Comparison of ENCODE assay signal across 20 cellular contexts in the genomic region with DNA sequence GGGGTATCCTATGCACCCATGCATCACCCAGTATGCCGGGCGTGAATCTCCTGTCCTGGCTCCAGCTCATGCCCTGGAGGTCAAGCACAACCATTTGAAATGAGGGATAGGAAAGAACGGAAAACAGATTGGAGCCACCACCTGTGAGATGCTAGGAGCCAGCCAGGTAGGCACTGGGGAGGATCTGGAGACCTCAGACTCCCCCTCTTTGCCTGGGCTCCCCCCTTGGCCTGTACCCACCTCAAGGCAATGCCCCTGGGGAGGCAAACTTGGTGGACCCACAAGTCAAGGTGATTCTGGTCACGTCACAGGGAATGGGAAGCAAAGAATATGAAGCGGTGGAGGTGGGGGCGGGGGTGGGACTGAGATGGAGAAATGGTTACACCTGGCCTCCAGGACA.
DNase-seq lines count a peak whose midpoint lies in the region; ATAC-seq and TF ChIP-seq lines count a peak whose summit lies in the region.
"Had no signal": no experiment of that assay in that cellular context is flagged by ENCODE, and none has a peak within 500 bp of the region (broad histone marks: within the 10 kb centered on the region; RNA-seq: fewer than 3 reads in every experiment).

No MANE protein-coding gene starts in this region.

- H2AFZ ChIP-seq in Karpas-422 (ENCODE audit: low read length) = no peak overlapping the region
- H2AFZ ChIP-seq: GM23338 had no signal

- TF ChIP-seq POLR2A in ovary (IDR thresholded peaks at IDR 0.05) = no peak

- no peak for ATAC-seq in stimulated activated naive B cell treated with anti-CD40 and anti-IgM and Interleukin-4, amounts not matched to agents 10 μg/mL and 1 μg/mL and 100 μg/mL, for 72 hours (replicated peaks)
- ATAC-seq: GM23338, K562 had no signal

- CTCF ChIA-PET in activated CD4-positive, alpha-beta T cell treated with anti-CD3 and anti-CD28 coated beads, Interleukin-2, amount 10 ng/mL, durations not matched to agents 7 days and 5 days (lab: Charles Lee) = interaction anchor here (0.9 to 1.4 kb wide), 3 partner anchors 14 to 69 kb away, joined by 3 read pairs; no protein-coding TSS in a partner anchor

- POLR2A ChIA-PET in activated CD4-positive, alpha-beta T cell treated with anti-CD3 and anti-CD28 coated beads, Interleukin-2, amount 10 ng/mL, durations not matched to agents 7 days and 5 days (lab: Charles Lee) = no interaction called here

- H3K4me3 ChIP-seq in Karpas-422 (ENCODE audit: low read length) (no peak overlapping the region), ovary (no peak overlapping the region)
- H3K4me3 ChIP-seq: BLaER1, GM23338, K562 had no signal

- intact Hi-C loops in ovary (cut with DNase I) = no loop called here

- no peak for DNase-seq in Karpas-422
- peak; percentile 28 for DNase-seq in ecto neural progenitor cell (ENCODE audit: low spot score)
- peak; percentile 57 for DNase-seq in mesenteric fat pad (ENCODE audit: low spot score)
- no peak for DNase-seq in stimulated activated naive B cell treated with anti-CD40 and anti-IgM and Interleukin-4, amounts not matched to agents 10 μg/mL and 1 μg/mL and 100 μg/mL, for 72 hours
- DNase-seq in ovary = no peak
- DNase-seq in NCI-H510A treated with DMSO at 0.1 percent for 48 hours (lab: John Stamatoyannopoulos, UW) = no peak
- DNase-seq in GM19240 (ENCODE audit: insufficient read length, low spot score) = no peak
- DNase-seq in activated CD4-positive, alpha-beta T cell treated with anti-CD3 and anti-CD28 coated beads, Interleukin-2, amount 10 ng/mL, durations not matched to agents 7 days and 5 days = no peak
- DNase-seq: ACHN; CD4-positive, alpha-beta memory T cell; DMS 273 treated with DMSO at 0.1 percent for 48 hours; DMS53; DND-41; EL; HCEC 1CT had no signal

- no peak for TF ChIP-seq EP300 in ovary (IDR thresholded peaks at IDR 0.05)

- H3K27ac ChIP-seq in Karpas-422 (ENCODE audit: low read length) = peak overlapping the region; percentile 44
- no peak overlapping the region for H3K27ac ChIP-seq in ovary
- H3K27ac ChIP-seq: BLaER1, HL-60 had no signal

- no peaks in the 10 kb centered on the region for H3K27me3 Mint-ChIP-seq in stimulated activated naive B cell treated with anti-CD40 and anti-IgM and Interleukin-4, amounts not matched to agents 10 μg/mL and 1 μg/mL and 100 μg/mL, for 72 hours
- peaks cover 11% of the 10 kb centered on the region for H3K27me3 Mint-ChIP-seq in activated CD4-positive, alpha-beta T cell treated with anti-CD3 and anti-CD28 coated beads, Interleukin-2, amount 10 ng/mL, durations not matched to agents 7 days and 5 days

- H3K9me3 Mint-ChIP-seq in stimulated activated naive B cell treated with anti-CD40 and anti-IgM and Interleukin-4, amounts not matched to agents 10 μg/mL and 1 μg/mL and 100 μg/mL, for 72 hours = no peaks in the 10 kb centered on the region
- no peaks in the 10 kb centered on the region for H3K9me3 Mint-ChIP-seq in activated CD4-positive, alpha-beta T cell treated with anti-CD3 and anti-CD28 coated beads, Interleukin-2, amount 10 ng/mL, durations not matched to agents 7 days and 5 days
- H3K9me3 Mint-ChIP-seq: CD4-positive, alpha-beta memory T cell; GM23338 had no signal

- H3K27me3 ChIP-seq in Karpas-422 (ENCODE audit: low read length) (no peaks in the 10 kb centered on the region), ovary (no peaks in the 10 kb centered on the region)
- H3K27me3 ChIP-seq: BLaER1 had no signal

- peaks cover 49 to 85% of the 10 kb centered on the region in 2 donors for H3K36me3 Mint-ChIP-seq in stimulated activated naive B cell treated with anti-CD40 and anti-IgM and Interleukin-4, amounts not matched to agents 10 μg/mL and 1 μg/mL and 100 μg/mL, for 72 hours
- no peaks in the 10 kb centered on the region for H3K36me3 Mint-ChIP-seq in activated CD4-positive, alpha-beta T cell treated with anti-CD3 and anti-CD28 coated beads, Interleukin-2, amount 10 ng/mL, durations not matched to agents 7 days and 5 days (ENCODE audit: low read depth)
- H3K36me3 Mint-ChIP-seq: CD14-positive monocyte; CD4-positive, alpha-beta memory T cell had no signal

- no peak overlapping the region for H3K4me2 ChIP-seq in Karpas-422 (ENCODE audit: low read depth, low read length, poor library complexity, severe bottlenecking)
- H3K4me2 ChIP-seq: BLaER1, GM23338 had no signal

- H3K9me2 ChIP-seq in Karpas-422 (replicated peaks; ENCODE audit: insufficient read depth, low read length) = no peaks in the 10 kb centered on the region

- no peak overlapping the region for H3K9ac ChIP-seq in Karpas-422 (ENCODE audit: low read length)
- H3K9ac ChIP-seq: BLaER1 had no signal

- peaks cover 92% of the 10 kb centered on the region for H3K79me2 ChIP-seq in Karpas-422 (ENCODE audit: low read length)

- H4K20me1 ChIP-seq in Karpas-422 (ENCODE audit: insufficient read depth, low read depth, low read length) = peaks cover 9% of the 10 kb centered on the region; the same call in 1 of the 2 replicates

- H3K4me3 Mint-ChIP-seq in stimulated activated naive B cell treated with anti-CD40 and anti-IgM and Interleukin-4, amounts not matched to agents 10 μg/mL and 1 μg/mL and 100 μg/mL, for 72 hours = no peak overlapping the region
- no peak overlapping the region for H3K4me3 Mint-ChIP-seq in activated CD4-positive, alpha-beta T cell treated with anti-CD3 and anti-CD28 coated beads, Interleukin-2, amount 10 ng/mL, durations not matched to agents 7 days and 5 days
- H3K4me3 Mint-ChIP-seq: CD14-positive monocyte; CD4-positive, alpha-beta memory T cell; GM23338 had no signal

- peak overlapping the region; percentile 65 for H3K27ac Mint-ChIP-seq in stimulated activated naive B cell treated with anti-CD40 and anti-IgM and Interleukin-4, amounts not matched to agents 10 μg/mL and 1 μg/mL and 100 μg/mL, for 72 hours
- no peak overlapping the region for H3K27ac Mint-ChIP-seq in activated CD4-positive, alpha-beta T cell treated with anti-CD3 and anti-CD28 coated beads, Interleukin-2, amount 10 ng/mL, durations not matched to agents 7 days and 5 days
- H3K27ac Mint-ChIP-seq: CD14-positive monocyte; CD4-positive, alpha-beta memory T cell; GM23338 had no signal

- peaks cover 50% of the 10 kb centered on the region for H3K36me3 ChIP-seq in Karpas-422 (ENCODE audit: insufficient read depth, low read length)
- no peaks in the 10 kb centered on the region for H3K36me3 ChIP-seq in ovary

- peaks cover 58% of the 10 kb centered on the region for H3K4me1 ChIP-seq in Karpas-422 (ENCODE audit: low read length)
- H3K4me1 ChIP-seq in ovary (ENCODE audit: insufficient read depth) = no peaks in the 10 kb centered on the region

- TF ChIP-seq CTCF in ovary (IDR thresholded peaks at IDR 0.05) = no peak

- WGBS in ovary, 3 donors = 82 to 87% (median 86%) methylated on average over 6 of the region's 6 CpGs

- peaks cover 63 to 91% of the 10 kb centered on the region in 2 donors for H3K4me1 Mint-ChIP-seq in stimulated activated naive B cell treated with anti-CD40 and anti-IgM and Interleukin-4, amounts not matched to agents 10 μg/mL and 1 μg/mL and 100 μg/mL, for 72 hours
- H3K4me1 Mint-ChIP-seq in activated CD4-positive, alpha-beta T cell treated with anti-CD3 and anti-CD28 coated beads, Interleukin-2, amount 10 ng/mL, durations not matched to agents 7 days and 5 days = no peaks in the 10 kb centered on the region
- H3K4me1 Mint-ChIP-seq: CD14-positive monocyte; CD4-positive, alpha-beta memory T cell had no signal

- H3K9me3 ChIP-seq in Karpas-422 (ENCODE audit: low read length) = no peaks in the 10 kb centered on the region
- H3K9me3 ChIP-seq in ovary = no peaks in the 10 kb centered on the region
- H3K9me3 ChIP-seq: BLaER1 had no signal

Comparison
In these comparisons a context has a peak if more than half of its experiments do, and no peak if none do; other contexts are left out.
1. DNase-seq: peak in ecto neural progenitor cell (single experiment) and mesenteric fat pad (single experiment); none in Karpas-422 (single experiment), stimulated activated naive B cell treated with anti-CD40 and anti-IgM and Interleukin-4, amounts not matched to agents 10 μg/mL and 1 μg/mL and 100 μg/mL, for 72 hours (single experiment), ovary (0 of 5), NCI-H510A treated with DMSO at 0.1 percent for 48 hours (single experiment), GM19240 (single experiment) and activated CD4-positive, alpha-beta T cell treated with anti-CD3 and anti-CD28 coated beads, Interleukin-2, amount 10 ng/mL, durations not matched to agents 7 days and 5 days (single experiment).